Comparison of ENCODE assay signal across 16 cellular contexts in genomic region chr22:48517039-48518030, GRCh38.
DNase-seq lines count a peak whose midpoint lies in the region; ATAC-seq and TF ChIP-seq lines count a peak whose summit lies in the region.
"Had no signal": no experiment of that assay in that cellular context is flagged by ENCODE, and none has a peak within 500 bp of the region (broad histone marks: within the 10 kb centered on the region; RNA-seq: fewer than 3 reads in every experiment).

No MANE protein-coding gene starts in this region.

- no peak overlapping the region for H3K4me3 Mint-ChIP-seq in neural progenitor cell

- DNase-seq in AG10803 (ENCODE audit: low read depth) = no peak
- DNase-seq in NT2/D1 (ENCODE audit: low read depth, low spot score) = no peak
- peak; percentile 79 for DNase-seq in epidermal melanocyte (ENCODE audit: insufficient read length, low spot score)
- peak; percentile 38 for DNase-seq in neural progenitor cell (ENCODE audit: low spot score)
- no peak for DNase-seq in SKM-1 (lab: John Stamatoyannopoulos, UW; ENCODE audit: unreplicated experiment)
- no peak for DNase-seq in mesenteric fat pad (ENCODE audit: low spot score)
- DNase-seq in NCI-H1048 (lab: John Stamatoyannopoulos, UW) = no peak
- DNase-seq: activated CD4-positive, CD25-positive, alpha-beta regulatory T cell; DMS79; effector CD8-positive, alpha-beta T cell; HCEC 1CT; NCI-H1417 had no signal

- no peaks in the 10 kb centered on the region for H3F3A ChIP-seq in neural progenitor cell (ENCODE audit: low read depth)

- no peak for ATAC-seq in GM18867 (IDR thresholded peaks at IDR 0.05; ENCODE audit: unreplicated experiment)

- H3K27me3 ChIP-seq in NT2/D1 (ENCODE audit: insufficient read depth, insufficient read length) (no peaks in the 10 kb centered on the region), neural progenitor cell (no peaks in the 10 kb centered on the region)
- H3K27me3 ChIP-seq: SJSA1, vagina had no signal

- H3K4me3 ChIP-seq in AG10803 (ENCODE audit: low read length) = no peak overlapping the region
- H3K4me3 ChIP-seq in NT2/D1 (ENCODE audit: insufficient read length, low read depth) = no peak overlapping the region
- H3K4me3 ChIP-seq in neural progenitor cell = no peak overlapping the region
- H3K4me3 ChIP-seq: SJSA1, vagina had no signal

- peak overlapping the region; percentile 10 for H3K9ac ChIP-seq in NT2/D1 (ENCODE audit: insufficient read length, low read depth)
- H3K9ac ChIP-seq in neural progenitor cell = no peak overlapping the region
- H3K9ac ChIP-seq: parathyroid adenoma had no signal

- TF ChIP-seq CTCF in AG10803 (conservative IDR thresholded peaks at IDR 0.05; ENCODE audit: low read length) (peak; percentile 18; the same call in 1 of the 2 replicates), neural progenitor cell (IDR thresholded peaks at IDR 0.05) (peak; percentile 28)

- peaks cover 14% of the 10 kb centered on the region for H3K4me1 ChIP-seq in NT2/D1 (ENCODE audit: insufficient read depth, insufficient read length)
- peaks cover 13% of the 10 kb centered on the region for H3K4me1 ChIP-seq in neural progenitor cell
- H3K4me1 ChIP-seq: parathyroid adenoma, SJSA1, vagina had no signal

- no peak overlapping the region for H3K27ac ChIP-seq in neural progenitor cell
- H3K27ac ChIP-seq: parathyroid adenoma, SJSA1, vagina had no signal

- H3K4me1 Mint-ChIP-seq in neural progenitor cell = peaks cover 46% of the 10 kb centered on the region

- H3K36me3 Mint-ChIP-seq in neural progenitor cell = no peaks in the 10 kb centered on the region

- peaks cover 3% of the 10 kb centered on the region for H3K36me3 ChIP-seq in NT2/D1 (ENCODE audit: insufficient read depth, insufficient read length, low read length)
- H3K36me3 ChIP-seq in neural progenitor cell = no peaks in the 10 kb centered on the region
- H3K36me3 ChIP-seq: vagina had no signal

- no peak overlapping the region for H3K4me2 ChIP-seq in neural progenitor cell

- no peaks in the 10 kb centered on the region for H4K20me1 ChIP-seq in neural progenitor cell (ENCODE audit: low read depth)

- H2AFZ ChIP-seq in neural progenitor cell (replicated peaks) = no peak overlapping the region
- H2AFZ ChIP-seq: parathyroid adenoma had no signal

- H3K79me2 ChIP-seq in neural progenitor cell (ENCODE audit: low read depth) = no peaks in the 10 kb centered on the region
- H3K79me2 ChIP-seq: parathyroid adenoma had no signal

- peaks cover 4% of the 10 kb centered on the region for H3K27me3 Mint-ChIP-seq in neural progenitor cell (ENCODE audit: insufficient read depth, low read depth)

- H3K9me3 ChIP-seq in NT2/D1 (ENCODE audit: insufficient read depth, low read length) (no peaks in the 10 kb centered on the region), neural progenitor cell (ENCODE audit: low read depth) (no peaks in the 10 kb centered on the region)
- H3K9me3 ChIP-seq: SJSA1, vagina had no signal

- no peaks in the 10 kb centered on the region for H3K9me3 Mint-ChIP-seq in neural progenitor cell

- H3K27ac Mint-ChIP-seq in neural progenitor cell = peak overlapping the region; percentile 76

Comparison
In these comparisons a context has a peak if more than half of its experiments do, and no peak if none do; other contexts are left out.
1. DNase-seq: peak in epidermal melanocyte (single experiment) and neural progenitor cell (single experiment); none in AG10803 (single experiment), NT2/D1 (single experiment), SKM-1 (single experiment), mesenteric fat pad (single experiment) and NCI-H1048 (single experiment).